ENCODE assay signal across 15 cellular contexts in genomic region chr5:3118321-3118720, GRCh38.
A peak's percentile ranks its signal among the peaks of the same experiment; 100 is the strongest.
DNase-seq lines count a peak whose midpoint lies in the region; ATAC-seq and TF ChIP-seq lines count a peak whose summit lies in the region.
"Had no signal": no experiment of that assay in that cellular context is flagged by ENCODE, and none has a peak within 500 bp of the region (broad histone marks: within the 10 kb centered on the region; RNA-seq: fewer than 3 reads in every experiment).

No MANE protein-coding gene starts in this region.

- no peak overlapping the region for H3K27ac Mint-ChIP-seq in nephron progenitor cell
- no peak overlapping the region for H3K27ac Mint-ChIP-seq in activated naive CD4-positive, alpha-beta T cell treated with anti-CD3 and anti-CD28 coated beads, Interleukin-2, amount 50 U/mL, for 72 hours
- H3K27ac Mint-ChIP-seq: CD8-positive, alpha-beta memory T cell; IgD-negative memory B cell had no signal

- POLR2A ChIA-PET in HEK293T (lab: Yijun Ruan, JAX) = no interaction called here

- peaks cover 71% of the 10 kb centered on the region for H3K4me1 ChIP-seq in ectodermal cell (ENCODE audit: control insufficient read depth, insufficient read depth, low read length)

- no peaks in the 10 kb centered on the region for H3K27me3 ChIP-seq in ectodermal cell (ENCODE audit: control insufficient read depth, insufficient read depth, low read length, poor library complexity, severe bottlenecking)

- H3K27me3 Mint-ChIP-seq in nephron progenitor cell (ENCODE audit: low read depth, poor library complexity) = peaks cover 55% of the 10 kb centered on the region

- CTCF ChIA-PET in HEK293T (lab: Yijun Ruan, JAX) = no interaction called here

- no peaks in the 10 kb centered on the region for H3K36me3 ChIP-seq in ectodermal cell (ENCODE audit: control insufficient read depth, insufficient read depth, low read length)
- H3K36me3 ChIP-seq: BLaER1 had no signal

- peaks cover 77% of the 10 kb centered on the region for H3K4me1 Mint-ChIP-seq in nephron progenitor cell
- H3K4me1 Mint-ChIP-seq: CD8-positive, alpha-beta memory T cell had no signal

- no peak for TF ChIP-seq CTCF in nephron progenitor cell (IDR thresholded peaks at IDR 0.05)

- H3K9me3 Mint-ChIP-seq in nephron progenitor cell = no peaks in the 10 kb centered on the region
- peaks cover 5% of the 10 kb centered on the region in 2 donors for H3K9me3 Mint-ChIP-seq in activated naive CD4-positive, alpha-beta T cell treated with anti-CD3 and anti-CD28 coated beads, Interleukin-2, amount 50 U/mL, for 72 hours

- no peaks in the 10 kb centered on the region for H3K36me3 Mint-ChIP-seq in nephron progenitor cell (ENCODE audit: low read depth)
- peaks cover 12 to 32% of the 10 kb centered on the region in 2 donors for H3K36me3 Mint-ChIP-seq in activated naive CD4-positive, alpha-beta T cell treated with anti-CD3 and anti-CD28 coated beads, Interleukin-2, amount 50 U/mL, for 72 hours
- H3K36me3 Mint-ChIP-seq: CD8-positive, alpha-beta memory T cell had no signal

- H3K9me3 ChIP-seq in ectodermal cell (ENCODE audit: control insufficient read depth, low read length) = no peaks in the 10 kb centered on the region

- DNase-seq in NCI-H748 (lab: John Stamatoyannopoulos, UW; ENCODE audit: unreplicated experiment) = peak; percentile 86
- no peak for DNase-seq in NCI-H748 treated with DMSO at 0.1 percent for 48 hours (lab: John Stamatoyannopoulos, UW)
- DNase-seq in nephron progenitor cell = no peak
- DNase-seq in SIG-M5 treated with dmso at 0.1 percent for 504 hours (lab: John Stamatoyannopoulos, UW; ENCODE audit: unreplicated experiment) = no peak
- DNase-seq in activated naive CD4-positive, alpha-beta T cell treated with anti-CD3 and anti-CD28 coated beads, Interleukin-2, amount 50 U/mL, for 72 hours (ENCODE audit: low spot score in 2 of 2) = no peak
- no peak for DNase-seq in left lobe of liver (ENCODE audit: low spot score)
- no peak for DNase-seq in HEK293T (ENCODE audit: extremely low spot score)
- DNase-seq: CD8-positive, alpha-beta memory T cell; NCI-H2029; NCI-H524 treated with DMSO at 0.1 percent for 48 hours; PC-3 had no signal

- H3K4me3 ChIP-seq in ectodermal cell (ENCODE audit: insufficient read depth, low read depth, low read length) = no peak overlapping the region
- H3K4me3 ChIP-seq: BLaER1 had no signal

- no peak for ATAC-seq in activated naive CD4-positive, alpha-beta T cell treated with anti-CD3 and anti-CD28 coated beads, Interleukin-2, amount 50 U/mL, for 72 hours
- ATAC-seq in left lobe of liver = no peak
- ATAC-seq: PC-3 had no signal

- peak overlapping the region; percentile 49 for H3K4me3 Mint-ChIP-seq in nephron progenitor cell
- H3K4me3 Mint-ChIP-seq: CD8-positive, alpha-beta memory T cell; IgD-negative memory B cell had no signal

- WGBS in ectodermal cell, 2 experiments = 4 to 5% methylated on average over 15 of the region's 15 CpGs

- peak overlapping the region; percentile 74 for H3K27ac ChIP-seq in ectodermal cell (ENCODE audit: insufficient read depth, low read depth, low read length, poor library complexity, severe bottlenecking)
- H3K27ac ChIP-seq: 22Rv1, BLaER1 had no signal

TF ChIP-seq in HEK293T, 16 proteins besides CTCF, POLR2A, EP300 and RAD21:
- TF ChIP-seq HDGF (IDR thresholded peaks at IDR 0.05; ENCODE audit: borderline replicate concordance) = no peak
- TF ChIP-seq L3MBTL2 (conservative IDR thresholded peaks at IDR 0.05) = no peak
- TF ChIP-seq SP1 (IDR thresholded peaks at IDR 0.05) = no peak
- no peak for TF ChIP-seq CTBP1 (IDR thresholded peaks at IDR 0.05; ENCODE audit: borderline replicate concordance)
- TF ChIP-seq FOXA1 (IDR thresholded peaks at IDR 0.05) = no peak
- TF ChIP-seq LEF1 (IDR thresholded peaks at IDR 0.05; ENCODE audit: borderline replicate concordance) = no peak
- TF ChIP-seq ARNT (IDR thresholded peaks at IDR 0.05) = no peak
- TF ChIP-seq FOXM1 (IDR thresholded peaks at IDR 0.05; ENCODE audit: borderline replicate concordance) = no peak
- TF ChIP-seq SUZ12 (IDR thresholded peaks at IDR 0.05) = no peak
- TF ChIP-seq ELF4 (IDR thresholded peaks at IDR 0.05) = no peak
